In the genomic region with DNA sequence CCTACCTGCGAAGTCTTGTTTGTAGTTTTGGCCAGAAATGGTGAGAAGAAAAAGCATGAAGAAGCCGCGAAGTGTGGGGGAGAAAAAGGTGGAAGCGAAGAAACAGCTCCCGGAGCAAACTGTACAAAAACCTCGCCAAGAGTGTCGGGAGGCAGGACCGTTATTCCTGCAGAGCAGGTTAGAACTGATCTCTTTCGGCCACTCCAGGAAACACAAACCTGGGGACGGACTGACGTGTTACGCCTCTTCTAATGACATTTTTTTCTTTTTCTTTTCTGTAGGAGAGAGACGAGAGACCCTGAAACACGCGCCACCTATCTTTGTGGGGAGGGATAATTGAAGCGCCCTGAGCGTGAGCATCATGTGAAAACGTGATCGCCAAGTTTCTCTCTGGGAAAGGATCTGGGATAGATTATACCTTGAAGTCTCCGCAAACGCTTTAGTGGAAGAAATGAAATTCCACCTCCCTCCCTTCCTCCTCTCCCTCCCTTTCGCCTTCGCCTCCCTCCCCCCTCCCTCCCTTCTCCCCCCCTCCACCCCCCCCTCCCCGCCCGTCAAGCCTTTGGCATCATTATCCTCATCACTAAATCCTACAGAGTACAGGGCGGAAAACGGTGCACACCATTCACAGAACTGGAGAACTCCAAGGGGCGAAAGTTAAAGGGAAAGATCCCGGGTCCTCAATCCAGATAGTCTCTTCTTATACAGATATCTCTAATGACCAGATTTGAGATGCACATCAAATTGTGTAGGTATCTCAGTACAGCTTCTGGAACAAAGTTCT, we compare ENCODE assay signal across 8 cellular contexts. TPM values are rescaled to one million over a fixed set of nuclear protein-coding genes. Genes with fewer than 3 reads are reported as not detected.
DNase-seq lines count a peak whose midpoint lies in the region; ATAC-seq, FAIRE-seq and TF ChIP-seq lines count a peak whose summit lies in the region.

A gene (minus strand): TSS at position 186 of the 784 bp plus-strand sequence. CDS start 2,769 bp downstream, outside the sequence.

- H3K4me1 ChIP-seq in mammary epithelial cell (ENCODE audit: insufficient read depth, low read length), result peaks cover 24% of the 10 kb centered on the region
- peaks cover 5% of the 10 kb centered on the region for H3K4me1 ChIP-seq in keratinocyte (ENCODE audit: control insufficient read depth, extremely low read depth, insufficient read depth, low read length)
- H3K4me1 ChIP-seq in small intestine (ENCODE audit: control insufficient read depth in 2 of 2, insufficient read depth in 1 of 2, low read depth in 1 of 2, low read length in 1 of 2), result no peaks in the 10 kb centered on the region

- peak within 1 kb of the TSS; percentile 77 for H3K4me3 ChIP-seq in AG09309 (ENCODE audit: control insufficient read depth, low read depth, low read length)
- H3K4me3 ChIP-seq in mammary epithelial cell (replicated peaks in 1 of 3; ENCODE audit: insufficient read depth in 1 of 3, low read depth in 2 of 3, low read length in 3 of 3), result no peak within 1 kb of the TSS
- no peak within 1 kb of the TSS for H3K4me3 ChIP-seq in keratinocyte (ENCODE audit: control insufficient read depth in 2 of 3, extremely low read depth in 1 of 3, insufficient read depth in 2 of 3, low read depth in 1 of 3, low read length in 3 of 3)
- H3K4me3 ChIP-seq in small intestine (ENCODE audit: low read depth in 1 of 2, low read length in 2 of 2), result peak within 1 kb of the TSS; percentile 33 to 52

- H3K79me2 ChIP-seq in mammary epithelial cell (ENCODE audit: insufficient read depth, low read length) (no peaks in the 10 kb centered on the region), keratinocyte (ENCODE audit: control insufficient read depth, insufficient read depth, low read length) (no peaks in the 10 kb centered on the region)

- peak; percentile 72 for DNase-seq in AG09309 (ENCODE audit: low read depth)
- peak; percentile 57 for DNase-seq in GM20000 (ENCODE audit: low spot score)
- no peak for DNase-seq in mammary epithelial cell
- DNase-seq in keratinocyte (ENCODE audit: low read depth, low spot score), result no peak
- DNase-seq in small intestine, result peak; percentile 17
- no peak for DNase-seq in iPS-NIHi7 (ENCODE audit: extremely low spot score)

- H3K36me3 ChIP-seq in mammary epithelial cell (ENCODE audit: insufficient read depth, low read length), result no peaks in the 10 kb centered on the region
- no peaks in the 10 kb centered on the region for H3K36me3 ChIP-seq in keratinocyte (ENCODE audit: control insufficient read depth in 2 of 2, extremely low read depth in 1 of 2, insufficient read depth in 2 of 2, low read length in 2 of 2)
- H3K36me3 ChIP-seq in small intestine (ENCODE audit: control insufficient read depth in 2 of 2, insufficient read depth in 2 of 2, low read length in 2 of 2), result no peaks in the 10 kb centered on the region

- H3K9me1 ChIP-seq in keratinocyte (ENCODE audit: control insufficient read depth, extremely low read depth, insufficient read depth, low read length), result no peaks in the 10 kb centered on the region

- intact Hi-C loops in mammary epithelial cell (cut with micrococcal nuclease), result loop anchor here (5.0 to 10.0 kb wide), 3 partner anchors 188 to 962 kb away; a partner anchor contains a TSS

- H2AFZ ChIP-seq in mammary epithelial cell (ENCODE audit: low read depth, low read length), result no peak within 1 kb of the TSS
- H2AFZ ChIP-seq in keratinocyte (ENCODE audit: control insufficient read depth, low read length), result no peak within 1 kb of the TSS

- no peak within 1 kb of the TSS for H3K9ac ChIP-seq in mammary epithelial cell (ENCODE audit: insufficient read depth, low read length)
- H3K9ac ChIP-seq in keratinocyte (ENCODE audit: control insufficient read depth, extremely low read depth, insufficient read depth, low read length), result no peak within 1 kb of the TSS

- H4K20me1 ChIP-seq in mammary epithelial cell (ENCODE audit: insufficient read depth, low read length), result no peaks in the 10 kb centered on the region
- H4K20me1 ChIP-seq in keratinocyte (ENCODE audit: control insufficient read depth, extremely low read depth, insufficient read depth, low read length), result peaks cover 2% of the 10 kb centered on the region

- H3K9me3 ChIP-seq in mammary epithelial cell (replicated peaks; ENCODE audit: insufficient read depth, low read length) (no peaks in the 10 kb centered on the region), keratinocyte (ENCODE audit: control insufficient read depth, low read depth, low read length) (no peaks in the 10 kb centered on the region), small intestine (ENCODE audit: control insufficient read depth, low read depth) (no peaks in the 10 kb centered on the region)

- H3K27ac ChIP-seq in mammary epithelial cell (ENCODE audit: insufficient read depth, low read depth, low read length), result no peak within 1 kb of the TSS
- H3K27ac ChIP-seq in keratinocyte (ENCODE audit: control insufficient read depth, insufficient read depth, low read length), result no peak within 1 kb of the TSS
- H3K27ac ChIP-seq in small intestine (ENCODE audit: low read depth in 1 of 2, low read length in 1 of 2), result peak within 1 kb of the TSS; percentile 24 to 99

- no TSS peak for BruUV-seq in mammary epithelial cell (replicated peaks; lab: Mats Ljungman, UMichigan)

- peaks cover 52% of the 10 kb centered on the region for H3K27me3 ChIP-seq in mammary epithelial cell (ENCODE audit: insufficient read depth, low read length)
- peaks cover 90% of the 10 kb centered on the region for H3K27me3 ChIP-seq in keratinocyte (ENCODE audit: control insufficient read depth, extremely low read depth, insufficient read depth, low read length)
- H3K27me3 ChIP-seq in small intestine (ENCODE audit: control insufficient read depth in 2 of 2, insufficient read depth in 2 of 2, low read length in 2 of 2), result peaks cover 4 to 10% of the 10 kb centered on the region in 2 donors

- dilution Hi-C loops in mammary epithelial cell (cut with HindIII; ENCODE audit: low sequenced_read_pairs) (no loop called here), keratinocyte (cut with MboI; ENCODE audit: extremely low pct_ligation_motif_present, low sequenced_read_pairs) (no loop called here)

- CTCF ChIA-PET in mammary epithelial cell (lab: Charles Lee; ENCODE audit: low non-redundant PET), result no interaction called here

- FAIRE-seq in keratinocyte (lab: Jason Lieb, UNC) (no peak), small intestine (lab: Jason Lieb, UNC) (no peak)

- TF ChIP-seq CTCF in AG09309 (IDR thresholded peaks at IDR 0.05; ENCODE audit: control insufficient read depth, insufficient read depth, low read depth, low read length, missing control alignments) (peak; percentile 82), GM20000 (IDR thresholded peaks at IDR 0.05; ENCODE audit: extremely low read depth, missing control alignments) (no peak), mammary epithelial cell (conservative IDR thresholded peaks at IDR 0.05 in 1 of 2, IDR thresholded peaks at IDR 0.05 in 1 of 2; ENCODE audit: extremely low read depth in 1 of 2, insufficient read depth in 1 of 2, low read depth in 1 of 2, low read length in 2 of 2) (peak; percentile 11 to 30), keratinocyte (optimal IDR thresholded peaks at IDR 0.05 in 1 of 3, IDR thresholded peaks at IDR 0.05 in 1 of 3, conservative IDR thresholded peaks at IDR 0.05 in 1 of 3; ENCODE audit: extremely low read depth in 1 of 3, insufficient read depth in 2 of 3, low read length in 3 of 3) (no peak)

- no peak for ATAC-seq in GM21737 (IDR thresholded peaks at IDR 0.05; ENCODE audit: unreplicated experiment)

- peak within 1 kb of the TSS; percentile 50 for H3K4me2 ChIP-seq in mammary epithelial cell (ENCODE audit: insufficient read depth, low read depth, low read length)
- peak within 1 kb of the TSS; percentile 46 for H3K4me2 ChIP-seq in keratinocyte (ENCODE audit: control insufficient read depth, extremely low read depth, insufficient read depth, low read depth, low read length)

- 0% methylated on average over 7 of the region's 29 CpGs for WGBS in mammary epithelial cell (ENCODE audit: low coverage, missing lambda C conversion rate)
- 2 to 8% (median 5%) methylated on average over 27 to 29 of the region's 29 CpGs for WGBS in small intestine, 3 donors

- in situ Hi-C loops in mammary epithelial cell (cut with MboI; ENCODE audit: low sequenced_read_pairs in 2 of 2), result no loop called here

TF ChIP-seq in PFSK-1, 5 proteins besides CTCF, POLR2A, EP300 and RAD21 (continues in another document):
- peak; percentile 86 for TF ChIP-seq TAF1 (IDR thresholded peaks at IDR 0.05; ENCODE audit: borderline replicate concordance, insufficient read depth, low read length)

RNA-seq across cellular contexts. Expression of the gene that starts here (rescaled TPM):
- polyA plus RNA-seq in PFSK-1 (2012; ENCODE audit: insufficient read length, low read depth), result 13.2 TPM
- total RNA-seq in mammary epithelial cell, result under 1 TPM; 0.45 to 0.50 TPM
- polyA plus RNA-seq in mammary epithelial cell (0.26 TPM), keratinocyte (0.03 to 0.12 TPM (median 0.06 TPM) in 3 replicates), small intestine (10 to 100 TPM in 2 of 3 donors, 1 to 10 TPM in 1; 2.0 to 18.5 (median 12.2) TPM)
- polyA minus RNA-seq in mammary epithelial cell (not detected), keratinocyte (0.13 to 0.49 TPM in 2 of 3 replicates, not detected in the other)
- polyA plus RNA-seq in keratinocyte (2011; ENCODE audit: low read depth), result 0.20 TPM
- 0.06 and 0.15 TPM in 2 replicates for polyA plus RNA-seq in keratinocyte (2011; cell fraction: cytosol; rRNA removed)
- polyA plus RNA-seq in keratinocyte (2011; cell fraction: nucleus; rRNA removed), result 0.14 and 0.23 TPM in 2 replicates
- 0.08 and 0.10 TPM in 2 replicates for polyA plus RNA-seq in keratinocyte (2012; ENCODE audit: low replicate concordance)
- not detected for polyA minus RNA-seq in keratinocyte (2011; cell fraction: cytosol; rRNA and poly(A)+ RNA removed)
- polyA minus RNA-seq in keratinocyte (2011; cell fraction: nucleus; rRNA and poly(A)+ RNA removed), result 0.32 and 1.0 TPM in 2 replicates

Comparison
In these comparisons a context has a peak if more than half of its experiments do, and no peak if none do; other contexts are left out.
1. DNase-seq: peak in AG09309 (single experiment), GM20000 (single experiment) and small intestine (single experiment); none in mammary epithelial cell (single experiment), keratinocyte (single experiment) and iPS-NIHi7 (single experiment).
2. H3K4me3 ChIP-seq: peak in AG09309 (single experiment) and small intestine (2 of 2); none in mammary epithelial cell (0 of 3) and keratinocyte (0 of 3).
3. CTCF ChIP-seq: peak in AG09309 (single experiment) and mammary epithelial cell (2 of 2); none in GM20000 (single experiment) and keratinocyte (0 of 3).
4. H3K27ac ChIP-seq: peak in small intestine (2 of 2); none in mammary epithelial cell (single experiment) and keratinocyte (single experiment).